In genomic region chr7:102821994-102822747, GRCh38 we compare ENCODE assay signal across 23 cellular contexts.
"Had no signal": no experiment of that assay in that cellular context is flagged by ENCODE, and none has a peak within 500 bp of the region (broad histone marks: within the 10 kb centered on the region; RNA-seq: fewer than 3 reads in every experiment).

No MANE protein-coding gene starts in this region.

- H3K4me1 ChIP-seq: colonic mucosa, gastrocnemius medialis, left lung, prostate gland, right atrium auricular region, sigmoid colon, testis, tibial artery had no signal

- ATAC-seq: gastrocnemius medialis; left lung; naive thymus-derived CD8-positive, alpha-beta T cell; stimulated activated memory B cell treated with anti-CD40 and anti-IgM and Interleukin-4, amounts not matched to agents 10 μg/mL and 1 μg/mL and 100 μg/mL, for 72 hours; stimulated activated naive CD8-positive, alpha-beta T cell treated with anti-CD3 and anti-CD28 coated beads, Interleukin-15, Interleukin-2, amounts not matched to agents 100 U/mL and 50 U/mL, for 24 hours had no signal

- H3K9me3 ChIP-seq: colonic mucosa, esophagus muscularis mucosa, gastrocnemius medialis, left lung, prostate gland, right atrium auricular region, sigmoid colon, spleen, testis, tibial artery had no signal

- H3K36me3 ChIP-seq: colonic mucosa, prostate gland had no signal

- H3K27me3 ChIP-seq: colonic mucosa, esophagus muscularis mucosa, gastrocnemius medialis, left lung, right atrium auricular region, sigmoid colon, spleen, testis, tibial artery had no signal

- H3K27ac ChIP-seq: colonic mucosa, esophagus muscularis mucosa, gastrocnemius medialis, left lung, prostate gland, right atrium auricular region, sigmoid colon, spleen, testis, tibial artery had no signal

- H3K4me3 ChIP-seq: colonic mucosa, esophagus muscularis mucosa, gastrocnemius medialis, left lung, lung, prostate gland, right atrium auricular region, sigmoid colon, skin epidermis, spleen, testis, tibial artery had no signal

- FAIRE-seq: endothelial cell of umbilical vein, kidney had no signal

- DNase-seq: colonic mucosa; effector CD8-positive, alpha-beta T cell; gastrocnemius medialis; head of caudate nucleus; kidney; left lung; naive thymus-derived CD8-positive, alpha-beta T cell; nephron progenitor cell; nucleus accumbens; sigmoid colon; spleen; stimulated activated CD4-positive, alpha-beta T cell treated with anti-CD3 and anti-CD28 coated beads, Interleukin-4, amount 100 ng/mL, for 4 hours; stimulated activated naive CD8-positive, alpha-beta T cell treated with anti-CD3 and anti-CD28 coated beads, Interleukin-15, Interleukin-2, amounts not matched to agents 100 U/mL and 50 U/mL, for 24 hours; substantia nigra; testis; tibial artery had no signal
